In the genomic region with DNA sequence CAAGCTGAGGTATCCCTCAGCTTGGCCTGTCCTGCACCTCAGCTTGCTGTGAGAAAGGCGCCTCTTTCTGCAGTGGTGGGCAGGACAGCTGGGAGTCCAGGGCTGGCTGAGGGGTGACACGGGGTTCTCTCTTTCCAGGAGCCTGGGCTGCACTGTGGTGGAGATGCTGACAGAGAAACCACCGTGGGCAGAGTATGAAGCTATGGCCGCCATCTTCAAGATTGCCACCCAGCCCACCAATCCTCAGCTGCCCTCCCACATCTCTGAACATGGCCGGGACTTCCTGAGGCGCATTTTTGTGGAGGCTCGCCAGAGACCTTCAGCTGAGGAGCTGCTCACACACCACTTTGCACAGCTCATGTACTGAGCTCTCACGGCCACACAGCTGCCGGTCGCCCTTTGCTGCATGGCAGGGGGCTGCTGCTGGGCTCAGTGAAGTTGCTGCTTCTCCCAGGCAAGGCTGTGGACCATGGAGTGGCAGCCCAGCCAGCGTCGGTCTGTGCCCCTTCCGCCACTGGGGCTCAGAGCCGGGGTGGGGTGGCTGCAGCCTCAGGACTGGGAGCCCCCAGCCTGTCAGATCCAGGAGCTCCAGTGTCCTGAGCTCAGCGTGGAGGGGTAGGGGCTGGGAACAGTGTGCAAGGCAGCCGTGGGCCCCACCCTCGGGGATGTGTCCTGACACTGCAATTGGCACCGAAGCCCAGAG, we compare ENCODE assay signal across 17 cellular contexts. TPM values are rescaled to one million over a fixed set of nuclear protein-coding genes. Genes with fewer than 3 reads are reported as not detected.
DNase-seq lines count a peak whose midpoint lies in the region; ATAC-seq, FAIRE-seq and TF ChIP-seq lines count a peak whose summit lies in the region.
"Had no signal": no experiment of that assay in that cellular context is flagged by ENCODE, and none has a peak within 500 bp of the region (broad histone marks: within the 10 kb centered on the region; RNA-seq: fewer than 3 reads in every experiment).

No MANE protein-coding gene starts in this region.

- H3K23ac ChIP-seq in IMR-90 (ENCODE audit: low read depth, low read length): no peak overlapping the region

- BruUV-seq in IMR-90 (replicated peaks; lab: Mats Ljungman, UMichigan): no TSS peak
- BruUV-seq in GM12878 (replicated peaks; lab: Mats Ljungman, UMichigan): no TSS peak

- no peak overlapping the region for H2BK15ac ChIP-seq in IMR-90 (ENCODE audit: low read depth, low read length)

- dilution Hi-C loops in IMR-90 (cut with HindIII; ENCODE audit: low sequenced_read_pairs, unreplicated experiment): no loop called here

- peaks cover 21% of the 10 kb centered on the region for H3K79me2 ChIP-seq in GM12878 (ENCODE audit: control insufficient read depth, insufficient read depth, low read length)

- H3K4me1 ChIP-seq in IMR-90 (ENCODE audit: control insufficient read depth, insufficient read depth, low read length) (no peaks in the 10 kb centered on the region), GM12878 (ENCODE audit: control insufficient read depth, insufficient read depth, low read length) (peaks cover 27% of the 10 kb centered on the region)
- H3K4me1 ChIP-seq: BE2C, breast epithelium had no signal

- no peak overlapping the region for H2BK120ac ChIP-seq in IMR-90 (ENCODE audit: low read depth, low read length)

- H3K4me3 ChIP-seq in IMR-90 (ENCODE audit: insufficient read depth, low read depth, low read length): no peak overlapping the region
- H3K4me3 ChIP-seq in GM12878: no peak overlapping the region
- H3K4me3 ChIP-seq: breast epithelium had no signal

- DNase-seq in CD4-positive, alpha-beta T cell: no peak
- no peak for DNase-seq in IMR-90
- no peak for DNase-seq in GM12878 (ENCODE audit: low read depth, low spot score)
- no peak for DNase-seq in nephron progenitor cell
- no peak for DNase-seq in SW 1271 (lab: John Stamatoyannopoulos, UW)
- no peak for DNase-seq in mesenteric fat pad (ENCODE audit: low spot score)
- no peak for DNase-seq in NCI-H1694 treated with DMSO at 0.1 percent for 48 hours (lab: John Stamatoyannopoulos, UW)
- DNase-seq: activated CD8-positive, alpha-beta memory T cell treated with anti-CD3 and anti-CD28 coated beads for 24 hours; BE2C; DND-41; effector CD8-positive, alpha-beta T cell; NCI-H1417; NCI-H2227 treated with DMSO at 0.1 percent for 48 hours; SIG-M5; stimulated activated CD4-positive, alpha-beta T cell treated with anti-CD3 and anti-CD28 coated beads, Interleukin-15, amount 100 ng/mL, for 24 hours had no signal

- H3K14ac ChIP-seq in IMR-90 (replicated peaks; ENCODE audit: low read depth, low read length): no peak overlapping the region

- no peak for ATAC-seq in CD4-positive, alpha-beta T cell (ENCODE audit: poor library complexity)
- ATAC-seq in IMR-90 (ENCODE audit: low read depth) (no peak), GM12878 (no peak)

- no peak for TF ChIP-seq EP300 in GM12878 (IDR thresholded peaks at IDR 0.05; ENCODE audit: borderline replicate concordance in 1 of 2, control insufficient read depth in 1 of 2, low read depth in 2 of 2, low read length in 2 of 2)

- 94% methylated on average over 3 of the region's 18 CpGs; no CpG with 5 or more reads in 1 of the 2 experiments for WGBS in IMR-90 (ENCODE audit: extremely low coverage in 2 of 2, insufficient read length in 1 of 2), 2 experiments
- 95% methylated on average over 18 of the region's 18 CpGs for whole genome bisulfite sequencing in GM12878 (ENCODE audit: insufficient coverage, insufficient replicate concordance, low lambda C conversion rate, missing lambda C conversion rate)

- SMC1A ChIA-PET in GM12878 (lab: Charles Lee; ENCODE audit: uncharacterized antibody, unreplicated experiment): interaction anchor here (0.9 kb wide), 1 partner anchor 110 kb away, joined by 3 read pairs; no protein-coding TSS in a partner anchor

- peaks cover 98% of the 10 kb centered on the region for H3K36me3 Mint-ChIP-seq in CD4-positive, alpha-beta T cell (ENCODE audit: low read depth)
- peaks cover 26% of the 10 kb centered on the region for H3K36me3 Mint-ChIP-seq in nephron progenitor cell (ENCODE audit: low read depth)

- peaks cover 0 to 13% of the 10 kb centered on the region in 2 experiments; a peak in 1 of 4 replicates for H3K79me1 ChIP-seq in IMR-90 (ENCODE audit: low read depth in 1 of 2, low read length in 2 of 2)

- H3K36me3 ChIP-seq in IMR-90 (ENCODE audit: control insufficient read depth, insufficient read depth, low read length) (peaks cover 52% of the 10 kb centered on the region), GM12878 (ENCODE audit: control insufficient read depth in 2 of 2, insufficient read depth in 2 of 2, low read length in 1 of 2) (peaks cover 14 to 30% of the 10 kb centered on the region in 2 experiments; a peak in 3 of 4 replicates)

- no peak overlapping the region for H2BK20ac ChIP-seq in IMR-90 (ENCODE audit: low read depth, low read length)

- H3K18ac ChIP-seq in IMR-90 (ENCODE audit: low read depth, low read length): no peak overlapping the region

- H3K56ac ChIP-seq in IMR-90 (ENCODE audit: extremely low read depth, insufficient read depth, low read length): no peak overlapping the region

- CTCF ChIA-PET in CD4-positive, alpha-beta T cell (lab: Charles Lee): interaction anchor here (1.7 to 10.9 kb wide), 2 partner anchors 18 to 268 kb away, joined by 6 to 169 read pairs; no protein-coding TSS in a partner anchor
- CTCF ChIA-PET in IMR-90 (lab: Yijun Ruan, JAX): no interaction called here
- CTCF ChIA-PET in GM12878 (lab: Yijun Ruan, JAX): interaction anchor here (0.8 to 2.2 kb wide), 3 partner anchors 16 to 46 kb away, joined by 3 to 6 read pairs (median 6); no protein-coding TSS in a partner anchor

- H3K27ac Mint-ChIP-seq in CD4-positive, alpha-beta T cell: peak overlapping the region; percentile 100
- peak overlapping the region; percentile 84 for H3K27ac Mint-ChIP-seq in nephron progenitor cell
- H3K27ac Mint-ChIP-seq: progenitor cell of endocrine pancreas had no signal

- H3K9ac ChIP-seq in IMR-90 (ENCODE audit: low read depth, low read length): no peak overlapping the region
- H3K9ac ChIP-seq in GM12878 (ENCODE audit: control insufficient read depth, insufficient read depth, low read length): no peak overlapping the region

- H2AK5ac ChIP-seq in IMR-90 (ENCODE audit: low read depth, low read length): no peak overlapping the region

- no peak overlapping the region for H3K27ac ChIP-seq in CD4-positive, alpha-beta T cell (ENCODE audit: low read depth, low read length)
- no peak overlapping the region for H3K27ac ChIP-seq in IMR-90 (ENCODE audit: insufficient read depth, low read length)
- H3K27ac ChIP-seq in GM12878 (ENCODE audit: control insufficient read depth, insufficient read depth): no peak overlapping the region
- H3K27ac ChIP-seq: breast epithelium had no signal

- POLR2A ChIA-PET in CD4-positive, alpha-beta T cell (lab: Charles Lee): interaction anchor here (0.6 to 13.2 kb wide), 26 partner anchors 8 to 150 kb away, joined by 3 to 844 read pairs (median 8); a partner anchor contains a TSS
- POLR2A ChIA-PET in IMR-90 (lab: Charles Lee; ENCODE audit: unreplicated experiment): no interaction called here
- POLR2A ChIA-PET in GM12878 (lab: Charles Lee): interaction anchor here (1.0 kb wide), 1 partner anchor 8 kb away, joined by 3 read pairs; no protein-coding TSS in a partner anchor

- in situ Hi-C loops in IMR-90 (cut with MboI; ENCODE audit: low sequenced_read_pairs) (no loop called here), GM12878 (cut with MboI) (no loop called here)

- TF ChIP-seq RAD21 in IMR-90 (IDR thresholded peaks at IDR 0.05; ENCODE audit: low read length): no peak
- no peak for TF ChIP-seq RAD21 in GM12878 (IDR thresholded peaks at IDR 0.05; ENCODE audit: insufficient read depth, low read depth, low read length)

- intact Hi-C loops in CD4-positive, alpha-beta T cell (cut with DNase I, micrococcal nuclease): loop anchor here in 1 of 2 experiments (1.0 kb wide), 1 partner anchor 45 kb away; no protein-coding TSS in a partner anchor
- intact Hi-C loops in IMR-90 (cut with micrococcal nuclease): no loop called here
- intact Hi-C loops in GM12878 (cut with micrococcal nuclease; ENCODE audit: unreplicated experiment): loop anchor here (10.0 kb wide), 2 partner anchors 139 to 269 kb away; a partner anchor contains a TSS

- no peak overlapping the region for H3K4me2 ChIP-seq in IMR-90 (ENCODE audit: low read depth, low read length)
- no peak overlapping the region for H3K4me2 ChIP-seq in GM12878 (ENCODE audit: control insufficient read depth, insufficient read depth)

- RAD21 ChIA-PET in GM12878 (lab: Charles Lee; ENCODE audit: unreplicated experiment): interaction anchor here (1.9 kb wide), 1 partner anchor 82 kb away, joined by 4 read pairs; no protein-coding TSS in a partner anchor

- no peaks in the 10 kb centered on the region for H3K27me3 ChIP-seq in CD4-positive, alpha-beta T cell (ENCODE audit: control insufficient read depth, insufficient read depth, low read length)
- H3K27me3 ChIP-seq in IMR-90 (ENCODE audit: control insufficient read depth, insufficient read depth, low read length) (no peaks in the 10 kb centered on the region), GM12878 (replicated peaks in 1 of 2; ENCODE audit: control insufficient read depth in 2 of 2, insufficient read depth in 2 of 2, low read length in 1 of 2) (no peaks in the 10 kb centered on the region)
- H3K27me3 ChIP-seq: BE2C, breast epithelium had no signal

- H4K8ac ChIP-seq in IMR-90 (ENCODE audit: low read depth in 2 of 2, low read length in 2 of 2): no peak overlapping the region

- no peak overlapping the region for H2BK5ac ChIP-seq in IMR-90 (ENCODE audit: low read depth, low read length, poor library complexity, severe bottlenecking)

- H3K9me3 Mint-ChIP-seq in CD4-positive, alpha-beta T cell: no peaks in the 10 kb centered on the region
- H3K9me3 Mint-ChIP-seq in nephron progenitor cell: no peaks in the 10 kb centered on the region

- H2AFZ ChIP-seq in IMR-90 (replicated peaks; ENCODE audit: low read length, poor library complexity) (no peak overlapping the region), GM12878 (ENCODE audit: control insufficient read depth, low read depth, low read length) (no peak overlapping the region)

- peak overlapping the region; percentile 80 for H3K4me3 Mint-ChIP-seq in CD4-positive, alpha-beta T cell
- H3K4me3 Mint-ChIP-seq in nephron progenitor cell: no peak overlapping the region

- H4K91ac ChIP-seq in IMR-90 (ENCODE audit: insufficient read depth, low read depth, low read length): no peak overlapping the region

- TF ChIP-seq POLR2A in IMR-90 (IDR thresholded peaks at IDR 0.05; ENCODE audit: low read depth, low read length) (no peak), GM12878 (IDR thresholded peaks at IDR 0.05; ENCODE audit: low read depth, low read length) (peak; percentile 58)

- H2AK9ac ChIP-seq in IMR-90 (replicated peaks; ENCODE audit: low read depth, low read length, poor library complexity): peak overlapping the region; percentile 72

- peaks cover 5% of the 10 kb centered on the region for H3K27me3 Mint-ChIP-seq in CD4-positive, alpha-beta T cell
- peaks cover 6% of the 10 kb centered on the region for H3K27me3 Mint-ChIP-seq in nephron progenitor cell (ENCODE audit: low read depth, poor library complexity)
- H3K27me3 Mint-ChIP-seq: progenitor cell of endocrine pancreas had no signal

- H4K20me1 ChIP-seq in IMR-90 (ENCODE audit: insufficient read depth, low read length) (peaks cover 5% of the 10 kb centered on the region), GM12878 (ENCODE audit: control insufficient read depth, insufficient read depth) (no peaks in the 10 kb centered on the region)

- no peaks in the 10 kb centered on the region for H3K9me3 ChIP-seq in CD4-positive, alpha-beta T cell (ENCODE audit: control insufficient read depth, low read length)
- H3K9me3 ChIP-seq in IMR-90 (ENCODE audit: control insufficient read depth, insufficient read depth, low read length) (no peaks in the 10 kb centered on the region), GM12878 (replicated peaks; ENCODE audit: control insufficient read depth, insufficient read depth, low read length) (no peaks in the 10 kb centered on the region)
- H3K9me3 ChIP-seq: BE2C, breast epithelium had no signal

- H3K4me1 Mint-ChIP-seq in CD4-positive, alpha-beta T cell (ENCODE audit: low read depth): peaks cover 58% of the 10 kb centered on the region
- peaks cover 45% of the 10 kb centered on the region for H3K4me1 Mint-ChIP-seq in nephron progenitor cell

- H3K4ac ChIP-seq in IMR-90 (ENCODE audit: low read depth, low read length): no peak overlapping the region

- FAIRE-seq in GM12878 (lab: Jason Lieb, UNC): no peak

- TF ChIP-seq CTCF in CD4-positive, alpha-beta T cell (IDR thresholded peaks at IDR 0.05): no peak
- TF ChIP-seq CTCF in IMR-90 (conservative IDR thresholded peaks at IDR 0.05; ENCODE audit: low read depth, low read length) (no peak), GM12878 (IDR thresholded peaks at IDR 0.05 in 2 of 3, conservative IDR thresholded peaks at IDR 0.05 in 1 of 3; ENCODE audit: control insufficient read depth in 2 of 3, extremely low read depth in 1 of 3, insufficient read depth in 1 of 3, low read depth in 3 of 3, low read length in 3 of 3) (no peak), nephron progenitor cell (IDR thresholded peaks at IDR 0.05) (no peak)

- peaks cover 4% of the 10 kb centered on the region; the same call in 1 of the 2 replicates for H3K9me1 ChIP-seq in IMR-90 (ENCODE audit: insufficient read depth, low read length)

- H4K5ac ChIP-seq in IMR-90 (ENCODE audit: low read depth, low read length): no peak overlapping the region

RNA-seq across cellular contexts. Expression of a gene that starts 6.4 kb away (rescaled TPM):
- total RNA-seq in CD4-positive, alpha-beta T cell: 100 to 1,000 TPM; 711 to 727 TPM
- total RNA-seq in IMR-90 (2012; rRNA removed) (4.5 and 4.7 TPM in 2 replicates), GM12878 (2014; rRNA removed) (247 and 261 TPM in 2 replicates), GM12878 (2014; rRNA removed; fragmentation: Illumina TruSeq; extraction: Trizol) (75.5 and 81.3 TPM in 2 replicates), GM12878 (2021) (251 and 259 TPM in 2 replicates), mesenteric fat pad (11.3 TPM)
- polyA plus RNA-seq in IMR-90 (2012; rRNA removed) (21.7 and 32.3 TPM in 2 replicates), GM12878 (2011; rRNA removed) (40.7 and 103 TPM in 2 replicates), GM12878 (2014; fragmentation: Illumina TruSeq; extraction: Trizol) (5.9 and 58.2 TPM in 2 replicates), GM12878 (2014; fragmentation: Nextera tagmentation; extraction: Ambion mirVana) (1 to 10 TPM; 1.1 to 5.0 TPM), GM12878 (2014; rRNA removed) (290 and 364 TPM in 2 replicates), GM12878 (2016; fragmentation: Nextera tagmentation; extraction: Ambion mirVana) (100 to 1,000 TPM; 307 to 339 TPM)
- 8.2 and 17.9 TPM in 2 replicates for polyA plus RNA-seq in IMR-90 (2012; cell fraction: cytosol; rRNA removed)
- 66.0 and 140 TPM in 2 replicates for polyA plus RNA-seq in IMR-90 (2012; cell fraction: nucleus; rRNA removed; ENCODE audit: low replicate concordance)
- 116 and 138 TPM in 2 replicates for total RNA-seq in GM12878 (2013; cell fraction: nucleolus; rRNA removed)
- polyA plus RNA-seq in GM12878 (2011; ENCODE audit: low read depth): 48.8 TPM
- 157 and 273 TPM in 2 replicates for polyA plus RNA-seq in GM12878 (2011; cell fraction: cytosol; rRNA removed)
- polyA plus RNA-seq in GM12878 (2011; cell fraction: nucleus; rRNA removed): 564 and 586 TPM in 2 replicates
- 167 and 191 TPM in 2 replicates for polyA plus RNA-seq in GM12878 (2012)
- polyA minus RNA-seq in GM12878 (2011; rRNA and poly(A)+ RNA removed): 24.1 and 63.2 TPM in 2 replicates
- polyA minus RNA-seq in GM12878 (2011; cell fraction: cytosol; rRNA and poly(A)+ RNA removed): 44.1 and 64.9 TPM in 2 replicates
- 154 and 220 TPM in 2 replicates for polyA minus RNA-seq in GM12878 (2011; cell fraction: nucleus; rRNA and poly(A)+ RNA removed)

RNA-seq across cellular contexts. Expression of a gene that starts 48.0 kb away (rescaled TPM):
- 10 to 100 TPM; 50.9 to 51.0 TPM for total RNA-seq in CD4-positive, alpha-beta T cell
- total RNA-seq in IMR-90 (2012; rRNA removed) (14.7 and 19.9 TPM in 2 replicates), GM12878 (2014; rRNA removed) (28.6 and 33.2 TPM in 2 replicates), GM12878 (2014; rRNA removed; fragmentation: Illumina TruSeq; extraction: Trizol) (30.8 and 32.8 TPM in 2 replicates), GM12878 (2021) (40.0 and 45.3 TPM in 2 replicates), mesenteric fat pad (34.3 TPM)
- polyA plus RNA-seq in IMR-90 (2012; rRNA removed) (30.8 and 30.9 TPM in 2 replicates), GM12878 (2011; rRNA removed) (43.0 and 50.5 TPM in 2 replicates), GM12878 (2014; fragmentation: Illumina TruSeq; extraction: Trizol) (49.5 and 51.2 TPM in 2 replicates), GM12878 (2014; fragmentation: Nextera tagmentation; extraction: Ambion mirVana) (10 to 100 TPM; 13.3 to 15.6 TPM), GM12878 (2014; rRNA removed) (39.7 and 42.7 TPM in 2 replicates), GM12878 (2016; fragmentation: Nextera tagmentation; extraction: Ambion mirVana) (10 to 100 TPM; 50.0 to 54.1 TPM)
- polyA plus RNA-seq in IMR-90 (2012; cell fraction: cytosol; rRNA removed): 22.7 and 27.1 TPM in 2 replicates
- 97.1 and 101 TPM in 2 replicates for polyA plus RNA-seq in IMR-90 (2012; cell fraction: nucleus; rRNA removed; ENCODE audit: low replicate concordance)
- total RNA-seq in GM12878 (2013; cell fraction: nucleolus; rRNA removed): 194 and 198 TPM in 2 replicates
- polyA plus RNA-seq in GM12878 (2011; ENCODE audit: low read depth): 35.0 TPM
- 39.3 and 41.7 TPM in 2 replicates for polyA plus RNA-seq in GM12878 (2011; cell fraction: cytosol; rRNA removed)
- polyA plus RNA-seq in GM12878 (2011; cell fraction: nucleus; rRNA removed): 88.9 and 97.6 TPM in 2 replicates
- polyA plus RNA-seq in GM12878 (2012): 38.9 and 44.0 TPM in 2 replicates
- 38.4 and 42.4 TPM in 2 replicates for polyA minus RNA-seq in GM12878 (2011; rRNA and poly(A)+ RNA removed)
- 9.0 and 20.6 TPM in 2 replicates for polyA minus RNA-seq in GM12878 (2011; cell fraction: cytosol; rRNA and poly(A)+ RNA removed)
- polyA minus RNA-seq in GM12878 (2011; cell fraction: nucleus; rRNA and poly(A)+ RNA removed): 27.2 and 43.3 TPM in 2 replicates
